Comparison of ENCODE assay signal across 8 cellular contexts in genomic region chr5:34189752-34190411, GRCh38.
DNase-seq lines count a peak whose midpoint lies in the region; ATAC-seq, FAIRE-seq and TF ChIP-seq lines count a peak whose summit lies in the region.
"Not testable (repeated sequence)": the region's sequence is repeated elsewhere in the genome, so short reads cannot be mapped to it uniquely, and the experiment has no call there.

No MANE protein-coding gene starts in this region.

- not testable (repeated sequence) for H3K4me2 ChIP-seq in A549

- not testable (repeated sequence) for H3K9me3 ChIP-seq in A549, Peyer's patch, sigmoid colon

- H3K27ac Mint-ChIP-seq in activated T-helper 2 cell treated with anti-CD3 and anti-CD28 coated beads, Interferon-gamma antibody, Interleukin-2, Interleukin-4, amounts not matched to agents 10 μg/mL and 5 μg/mL and 100 μg/mL, durations not matched to agents 14 hours and 24 hours and 36 hours, result not testable (repeated sequence)

- not testable (repeated sequence) for H3K4me1 ChIP-seq in A549, Peyer's patch, sigmoid colon

- H3K9me3 Mint-ChIP-seq in activated T-helper 2 cell treated with anti-CD3 and anti-CD28 coated beads, Interferon-gamma antibody, Interleukin-2, Interleukin-4, amounts not matched to agents 10 μg/mL and 5 μg/mL and 100 μg/mL, durations not matched to agents 14 hours and 24 hours and 36 hours, result not testable (repeated sequence)

- TF ChIP-seq POLR2A in A549 (IDR thresholded peaks at IDR 0.05; ENCODE audit: low read length); Peyer's patch (IDR thresholded peaks at IDR 0.05); sigmoid colon (IDR thresholded peaks at IDR 0.05): not testable (repeated sequence)

- ATAC-seq in A549, left cardiac atrium: not testable (repeated sequence)

- not testable (repeated sequence) for H3K4me3 ChIP-seq in A549, Peyer's patch, dorsolateral prefrontal cortex, sigmoid colon

- not testable (repeated sequence) for H3K4me3 Mint-ChIP-seq in activated T-helper 2 cell treated with anti-CD3 and anti-CD28 coated beads, Interferon-gamma antibody, Interleukin-2, Interleukin-4, amounts not matched to agents 10 μg/mL and 5 μg/mL and 100 μg/mL, durations not matched to agents 14 hours and 24 hours and 36 hours (ENCODE audit: low read depth)

- not testable (repeated sequence) for H3K27me3 ChIP-seq in Peyer's patch, dorsolateral prefrontal cortex, sigmoid colon

- not testable (repeated sequence) for H3K4me1 Mint-ChIP-seq in activated T-helper 2 cell treated with anti-CD3 and anti-CD28 coated beads, Interferon-gamma antibody, Interleukin-2, Interleukin-4, amounts not matched to agents 10 μg/mL and 5 μg/mL and 100 μg/mL, durations not matched to agents 14 hours and 24 hours and 36 hours (ENCODE audit: low read depth)

- POLR2A ChIA-PET in A549 (lab: Yijun Ruan, JAX), result not testable (repeated sequence)

- CTCF ChIA-PET in A549 (lab: Yijun Ruan, JAX), result not testable (repeated sequence)

- peaks cover 10% of the 10 kb centered on the region for H3K36me3 Mint-ChIP-seq in activated T-helper 2 cell treated with anti-CD3 and anti-CD28 coated beads, Interferon-gamma antibody, Interleukin-2, Interleukin-4, amounts not matched to agents 10 μg/mL and 5 μg/mL and 100 μg/mL, durations not matched to agents 14 hours and 24 hours and 36 hours (ENCODE audit: low read depth)

- peak; percentile 3 to 18 for DNase-seq in A549 (ENCODE audit: low read depth in 1 of 2, low spot score in 1 of 2)
- DNase-seq in GM13977 (ENCODE audit: low spot score), result peak; percentile 20
- DNase-seq in Peyer's patch, result peak in 2 of 3 donors; percentile 49 to 52
- DNase-seq in activated T-helper 2 cell treated with anti-CD3 and anti-CD28 coated beads, Interferon-gamma antibody, Interleukin-2, Interleukin-4, amounts not matched to agents 10 μg/mL and 5 μg/mL and 100 μg/mL, durations not matched to agents 14 hours and 24 hours and 36 hours (ENCODE audit: low spot score), result peak; percentile 21
- DNase-seq in dorsolateral prefrontal cortex, result peak in 8 of 10 donors; percentile 11 to 70 (median 46)
- DNase-seq in left cardiac atrium, result peak; percentile 28
- DNase-seq in medulla oblongata (ENCODE audit: extremely low spot score), result peak; percentile 17
- DNase-seq in sigmoid colon, result peak; percentile 78

- in situ Hi-C loops in GM13977 (cut with MboI; ENCODE audit: low pct_unique_long_range_greater_than_20kb, low sequenced_read_pairs, unreplicated experiment), result not testable (repeated sequence)

- not testable (repeated sequence) for TF ChIP-seq CTCF in A549 (IDR thresholded peaks at IDR 0.05); GM13977 (IDR thresholded peaks at IDR 0.05; ENCODE audit: extremely low read depth, insufficient read depth, missing control alignments); Peyer's patch (IDR thresholded peaks at IDR 0.05); dorsolateral prefrontal cortex (IDR thresholded peaks at IDR 0.05 in 54 of 56, conservative IDR thresholded peaks at IDR 0.05 in 2 of 56; ENCODE audit: low read depth in 1 of 56, partially characterized antibody in 56 of 56); sigmoid colon (IDR thresholded peaks at IDR 0.05)

- intact Hi-C loops in activated T-helper 2 cell treated with anti-CD3 and anti-CD28 coated beads, Interferon-gamma antibody, Interleukin-2, Interleukin-4, amounts not matched to agents 10 μg/mL and 5 μg/mL and 100 μg/mL, durations not matched to agents 14 hours and 24 hours and 36 hours (cut with micrococcal nuclease); left cardiac atrium (cut with DNase I); sigmoid colon (cut with DNase I): not testable (repeated sequence)
- intact Hi-C loops in dorsolateral prefrontal cortex (cut with DNase I), result loop anchor here in 1 of 2 donors (10.0 kb wide), 1 partner anchor 265 kb away; no protein-coding TSS in a partner anchor

- FAIRE-seq in A549 (lab: Jason Lieb, UNC), result not testable (repeated sequence)

- WGBS in A549 (ENCODE audit: missing lambda C conversion rate), result 78% methylated on average over 16 of the region's 16 CpGs
- 96 to 97% methylated on average over 16 of the region's 16 CpGs for WGBS in sigmoid colon, 2 donors

- not testable (repeated sequence) for H3K27me3 Mint-ChIP-seq in activated T-helper 2 cell treated with anti-CD3 and anti-CD28 coated beads, Interferon-gamma antibody, Interleukin-2, Interleukin-4, amounts not matched to agents 10 μg/mL and 5 μg/mL and 100 μg/mL, durations not matched to agents 14 hours and 24 hours and 36 hours (ENCODE audit: low read depth)

- not testable (repeated sequence) for H3K27ac ChIP-seq in A549, Peyer's patch, sigmoid colon
- peak overlapping the region in 11 of 59 donors; percentile 0 to 38 (median 3) for H3K27ac ChIP-seq in dorsolateral prefrontal cortex

- not testable (repeated sequence) for TF ChIP-seq EP300 in A549 (IDR thresholded peaks at IDR 0.05); sigmoid colon (IDR thresholded peaks at IDR 0.05)

- not testable (repeated sequence) for TF ChIP-seq RAD21 in A549 (conservative IDR thresholded peaks at IDR 0.05 in 1 of 2, IDR thresholded peaks at IDR 0.05 in 1 of 2)

- not testable (repeated sequence) for H3K36me3 ChIP-seq in Peyer's patch, sigmoid colon

TF ChIP-seq in A549, 52 proteins besides CTCF, POLR2A, EP300 and RAD21:
- TF ChIP-seq KDM1A (IDR thresholded peaks at IDR 0.05; ENCODE audit: low read depth), result peak; percentile 38; the same call in 1 of the 2 replicates

Comparison
In these comparisons a context has a peak if more than half of its experiments do, and no peak if none do; other contexts are left out.
1. DNase-seq: peak in every context shown above with its lines; median percentile 78 in sigmoid colon; 50 in Peyer's patch; 46 in dorsolateral prefrontal cortex; 28 in left cardiac atrium; 21 in activated T-helper 2 cell treated with anti-CD3 and anti-CD28 coated beads, Interferon-gamma antibody, Interleukin-2, Interleukin-4, amounts not matched to agents 10 μg/mL and 5 μg/mL and 100 μg/mL, durations not matched to agents 14 hours and 24 hours and 36 hours; 20 in GM13977; 17 in medulla oblongata; 10 in A549.